Comparison of ENCODE assay signal across 1 cellular context in the genomic region with DNA sequence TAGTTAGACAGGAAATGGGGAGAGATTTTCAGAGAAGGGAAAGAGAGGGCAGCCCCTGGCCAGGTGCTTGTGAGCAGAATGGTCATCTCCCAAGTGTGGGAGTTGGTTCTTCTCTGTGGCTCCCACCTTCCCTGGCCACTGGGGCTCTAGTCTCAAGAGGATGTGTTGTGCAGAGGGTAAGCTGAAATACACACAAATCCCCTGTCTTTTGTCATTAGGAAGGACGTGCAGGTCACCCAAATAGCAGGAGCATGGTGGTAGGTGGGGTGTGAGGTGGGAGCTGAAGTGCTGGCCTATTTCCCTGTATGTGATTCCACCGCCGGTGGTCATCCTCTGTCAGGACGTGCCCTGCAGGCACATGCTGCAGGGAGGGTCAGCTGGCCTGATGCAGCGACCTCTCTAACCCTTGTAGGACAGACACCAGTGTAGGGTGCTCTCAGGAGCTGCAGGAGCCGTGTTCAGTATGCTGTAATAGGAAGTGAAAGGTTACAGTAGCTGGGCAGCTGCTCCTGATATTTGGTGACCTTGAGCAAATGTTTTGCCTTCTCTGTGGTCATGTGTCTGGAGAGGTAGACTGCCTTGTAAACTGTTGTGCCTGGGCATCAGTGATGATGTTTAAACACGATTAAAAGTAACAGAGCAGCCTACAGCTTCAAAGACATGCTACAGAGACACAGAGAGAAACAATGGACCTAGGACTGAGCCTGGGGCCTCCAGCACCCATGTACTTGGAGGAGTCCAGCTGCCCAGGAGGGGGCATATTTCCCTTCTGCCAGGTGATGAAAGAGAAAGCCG.
A peak's percentile ranks its signal among the peaks of the same experiment; 100 is the strongest.
TF ChIP-seq lines count a peak whose summit lies in the region.

No MANE protein-coding gene starts in this region.

TF ChIP-seq in HepG2, 621 proteins besides CTCF, POLR2A, EP300 and RAD21 (continued from another document and continues in another):
- TF ChIP-seq REST (IDR thresholded peaks at IDR 0.05; ENCODE audit: borderline replicate concordance in 1 of 2, low read depth in 1 of 2, low read length in 2 of 2), result no peak; a peak in 1 of 4 replicates
- TF ChIP-seq, protein P1, sequence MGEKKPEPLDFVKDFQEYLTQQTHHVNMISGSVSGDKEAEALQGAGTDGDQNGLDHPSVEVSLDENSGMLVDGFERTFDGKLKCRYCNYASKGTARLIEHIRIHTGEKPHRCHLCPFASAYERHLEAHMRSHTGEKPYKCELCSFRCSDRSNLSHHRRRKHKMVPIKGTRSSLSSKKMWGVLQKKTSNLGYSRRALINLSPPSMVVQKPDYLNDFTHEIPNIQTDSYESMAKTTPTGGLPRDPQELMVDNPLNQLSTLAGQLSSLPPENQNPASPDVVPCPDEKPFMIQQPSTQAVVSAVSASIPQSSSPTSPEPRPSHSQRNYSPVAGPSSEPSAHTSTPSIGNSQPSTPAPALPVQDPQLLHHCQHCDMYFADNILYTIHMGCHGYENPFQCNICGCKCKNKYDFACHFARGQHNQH (CRISPR knock-in tag; IDR thresholded peaks at IDR 0.05), result peak; percentile 93
- peak; percentile 81 for TF ChIP-seq TEAD3 (CRISPR knock-in tag; optimal IDR thresholded peaks at IDR 0.05; ENCODE audit: borderline replicate concordance)
- TF ChIP-seq, protein P2, sequence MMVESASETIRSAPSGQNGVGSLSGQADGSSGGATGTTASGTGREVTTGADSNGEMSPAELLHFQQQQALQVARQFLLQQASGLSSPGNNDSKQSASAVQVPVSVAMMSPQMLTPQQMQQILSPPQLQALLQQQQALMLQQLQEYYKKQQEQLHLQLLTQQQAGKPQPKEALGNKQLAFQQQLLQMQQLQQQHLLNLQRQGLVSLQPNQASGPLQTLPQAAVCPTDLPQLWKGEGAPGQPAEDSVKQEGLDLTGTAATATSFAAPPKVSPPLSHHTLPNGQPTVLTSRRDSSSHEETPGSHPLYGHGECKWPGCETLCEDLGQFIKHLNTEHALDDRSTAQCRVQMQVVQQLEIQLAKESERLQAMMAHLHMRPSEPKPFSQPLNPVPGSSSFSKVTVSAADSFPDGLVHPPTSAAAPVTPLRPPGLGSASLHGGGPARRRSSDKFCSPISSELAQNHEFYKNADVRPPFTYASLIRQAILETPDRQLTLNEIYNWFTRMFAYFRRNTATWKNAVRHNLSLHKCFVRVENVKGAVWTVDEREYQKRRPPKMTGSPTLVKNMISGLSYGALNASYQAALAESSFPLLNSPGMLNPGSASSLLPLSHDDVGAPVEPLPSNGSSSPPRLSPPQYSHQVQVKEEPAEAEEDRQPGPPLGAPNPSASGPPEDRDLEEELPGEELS (CRISPR knock-in tag; IDR thresholded peaks at IDR 0.05), result peak; percentile 84
- TF ChIP-seq ZKSCAN1 (IDR thresholded peaks at IDR 0.05; ENCODE audit: low read length), result no peak
- TF ChIP-seq, protein P3, sequence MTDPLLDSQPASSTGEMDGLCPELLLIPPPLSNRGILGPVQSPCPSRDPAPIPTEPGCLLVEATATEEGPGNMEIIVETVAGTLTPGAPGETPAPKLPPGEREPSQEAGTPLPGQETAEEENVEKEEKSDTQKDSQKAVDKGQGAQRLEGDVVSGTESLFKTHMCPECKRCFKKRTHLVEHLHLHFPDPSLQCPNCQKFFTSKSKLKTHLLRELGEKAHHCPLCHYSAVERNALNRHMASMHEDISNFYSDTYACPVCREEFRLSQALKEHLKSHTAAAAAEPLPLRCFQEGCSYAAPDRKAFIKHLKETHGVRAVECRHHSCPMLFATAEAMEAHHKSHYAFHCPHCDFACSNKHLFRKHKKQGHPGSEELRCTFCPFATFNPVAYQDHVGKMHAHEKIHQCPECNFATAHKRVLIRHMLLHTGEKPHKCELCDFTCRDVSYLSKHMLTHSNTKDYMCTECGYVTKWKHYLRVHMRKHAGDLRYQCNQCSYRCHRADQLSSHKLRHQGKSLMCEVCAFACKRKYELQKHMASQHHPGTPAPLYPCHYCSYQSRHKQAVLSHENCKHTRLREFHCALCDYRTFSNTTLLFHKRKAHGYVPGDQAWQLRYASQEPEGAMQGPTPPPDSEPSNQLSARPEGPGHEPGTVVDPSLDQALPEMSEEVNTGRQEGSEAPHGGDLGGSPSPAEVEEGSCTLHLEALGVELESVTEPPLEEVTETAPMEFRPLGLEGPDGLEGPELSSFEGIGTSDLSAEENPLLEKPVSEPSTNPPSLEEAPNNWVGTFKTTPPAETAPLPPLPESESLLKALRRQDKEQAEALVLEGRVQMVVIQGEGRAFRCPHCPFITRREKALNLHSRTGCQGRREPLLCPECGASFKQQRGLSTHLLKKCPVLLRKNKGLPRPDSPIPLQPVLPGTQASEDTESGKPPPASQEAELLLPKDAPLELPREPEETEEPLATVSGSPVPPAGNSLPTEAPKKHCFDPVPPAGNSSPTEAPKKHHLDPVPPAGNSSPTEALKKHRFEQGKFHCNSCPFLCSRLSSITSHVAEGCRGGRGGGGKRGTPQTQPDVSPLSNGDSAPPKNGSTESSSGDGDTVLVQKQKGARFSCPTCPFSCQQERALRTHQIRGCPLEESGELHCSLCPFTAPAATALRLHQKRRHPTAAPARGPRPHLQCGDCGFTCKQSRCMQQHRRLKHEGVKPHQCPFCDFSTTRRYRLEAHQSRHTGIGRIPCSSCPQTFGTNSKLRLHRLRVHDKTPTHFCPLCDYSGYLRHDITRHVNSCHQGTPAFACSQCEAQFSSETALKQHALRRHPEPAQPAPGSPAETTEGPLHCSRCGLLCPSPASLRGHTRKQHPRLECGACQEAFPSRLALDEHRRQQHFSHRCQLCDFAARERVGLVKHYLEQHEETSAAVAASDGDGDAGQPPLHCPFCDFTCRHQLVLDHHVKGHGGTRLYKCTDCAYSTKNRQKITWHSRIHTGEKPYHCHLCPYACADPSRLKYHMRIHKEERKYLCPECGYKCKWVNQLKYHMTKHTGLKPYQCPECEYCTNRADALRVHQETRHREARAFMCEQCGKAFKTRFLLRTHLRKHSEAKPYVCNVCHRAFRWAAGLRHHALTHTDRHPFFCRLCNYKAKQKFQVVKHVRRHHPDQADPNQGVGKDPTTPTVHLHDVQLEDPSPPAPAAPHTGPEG (CRISPR knock-in tag; IDR thresholded peaks at IDR 0.05), result no peak
- TF ChIP-seq MTA3 (CRISPR knock-in tag; IDR thresholded peaks at IDR 0.05), result no peak
- TF ChIP-seq, protein P4, sequence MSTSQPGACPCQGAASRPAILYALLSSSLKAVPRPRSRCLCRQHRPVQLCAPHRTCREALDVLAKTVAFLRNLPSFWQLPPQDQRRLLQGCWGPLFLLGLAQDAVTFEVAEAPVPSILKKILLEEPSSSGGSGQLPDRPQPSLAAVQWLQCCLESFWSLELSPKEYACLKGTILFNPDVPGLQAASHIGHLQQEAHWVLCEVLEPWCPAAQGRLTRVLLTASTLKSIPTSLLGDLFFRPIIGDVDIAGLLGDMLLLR (CRISPR knock-in tag; IDR thresholded peaks at IDR 0.05), result no peak
- TF ChIP-seq MYC (CRISPR knock-in tag; IDR thresholded peaks at IDR 0.05; ENCODE audit: borderline replicate concordance), result peak; percentile 82
- TF ChIP-seq PAF1 (CRISPR knock-in tag; IDR thresholded peaks at IDR 0.05), result no peak
- TF ChIP-seq FOXA1 (IDR thresholded peaks at IDR 0.05), result no peak
- TF ChIP-seq FOXA1 (CRISPR knock-in tag; IDR thresholded peaks at IDR 0.05), result peak; percentile 59
- TF ChIP-seq, protein P5, sequence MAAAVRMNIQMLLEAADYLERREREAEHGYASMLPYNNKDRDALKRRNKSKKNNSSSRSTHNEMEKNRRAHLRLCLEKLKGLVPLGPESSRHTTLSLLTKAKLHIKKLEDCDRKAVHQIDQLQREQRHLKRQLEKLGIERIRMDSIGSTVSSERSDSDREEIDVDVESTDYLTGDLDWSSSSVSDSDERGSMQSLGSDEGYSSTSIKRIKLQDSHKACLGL (CRISPR knock-in tag; IDR thresholded peaks at IDR 0.05), result no peak
- no peak for TF ChIP-seq RAD51 (IDR thresholded peaks at IDR 0.05; ENCODE audit: borderline replicate concordance)
- TF ChIP-seq ZNF629 (CRISPR knock-in tag; conservative IDR thresholded peaks at IDR 0.05), result no peak; the same call in 1 of the 2 replicates
- TF ChIP-seq, protein P6, sequence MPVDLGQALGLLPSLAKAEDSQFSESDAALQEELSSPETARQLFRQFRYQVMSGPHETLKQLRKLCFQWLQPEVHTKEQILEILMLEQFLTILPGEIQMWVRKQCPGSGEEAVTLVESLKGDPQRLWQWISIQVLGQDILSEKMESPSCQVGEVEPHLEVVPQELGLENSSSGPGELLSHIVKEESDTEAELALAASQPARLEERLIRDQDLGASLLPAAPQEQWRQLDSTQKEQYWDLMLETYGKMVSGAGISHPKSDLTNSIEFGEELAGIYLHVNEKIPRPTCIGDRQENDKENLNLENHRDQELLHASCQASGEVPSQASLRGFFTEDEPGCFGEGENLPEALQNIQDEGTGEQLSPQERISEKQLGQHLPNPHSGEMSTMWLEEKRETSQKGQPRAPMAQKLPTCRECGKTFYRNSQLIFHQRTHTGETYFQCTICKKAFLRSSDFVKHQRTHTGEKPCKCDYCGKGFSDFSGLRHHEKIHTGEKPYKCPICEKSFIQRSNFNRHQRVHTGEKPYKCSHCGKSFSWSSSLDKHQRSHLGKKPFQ (CRISPR knock-in tag; IDR thresholded peaks at IDR 0.05; ENCODE audit: insufficient replicate concordance), result no peak
- no peak for TF ChIP-seq CENPBD1 (CRISPR knock-in tag; IDR thresholded peaks at IDR 0.05; ENCODE audit: borderline replicate concordance, low read depth)
- TF ChIP-seq SSRP1 (CRISPR knock-in tag; IDR thresholded peaks at IDR 0.05), result 0 out of 2 replicates have a peak, but pooled peaks have one; percentile 25
- TF ChIP-seq, protein P7, sequence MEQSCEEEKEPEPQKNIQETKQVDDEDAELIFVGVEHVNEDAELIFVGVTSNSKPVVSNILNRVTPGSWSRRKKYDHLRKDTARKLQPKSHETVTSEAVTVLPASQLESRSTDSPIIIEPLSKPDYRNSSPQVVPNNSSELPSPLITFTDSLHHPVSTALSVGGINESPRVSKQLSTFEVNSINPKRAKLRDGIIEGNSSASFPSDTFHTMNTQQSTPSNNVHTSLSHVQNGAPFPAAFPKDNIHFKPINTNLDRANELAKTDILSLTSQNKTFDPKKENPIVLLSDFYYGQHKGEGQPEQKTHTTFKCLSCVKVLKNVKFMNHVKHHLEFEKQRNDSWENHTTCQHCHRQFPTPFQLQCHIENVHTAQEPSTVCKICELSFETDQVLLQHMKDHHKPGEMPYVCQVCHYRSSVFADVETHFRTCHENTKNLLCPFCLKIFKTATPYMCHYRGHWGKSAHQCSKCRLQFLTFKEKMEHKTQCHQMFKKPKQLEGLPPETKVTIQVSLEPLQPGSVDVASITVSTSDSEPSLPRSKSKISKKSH (CRISPR knock-in tag; IDR thresholded peaks at IDR 0.05; ENCODE audit: borderline replicate concordance), result 0 out of 2 replicates have a peak, but pooled peaks have one; percentile 36
- TF ChIP-seq PHF21A (CRISPR knock-in tag; IDR thresholded peaks at IDR 0.05), result peak; percentile 54; the same call in 1 of the 2 replicates
- no peak for TF ChIP-seq JDP2 (CRISPR knock-in tag; IDR thresholded peaks at IDR 0.05; ENCODE audit: borderline replicate concordance)
- no peak for TF ChIP-seq ZEB1 (IDR thresholded peaks at IDR 0.05; ENCODE audit: insufficient replicate concordance, low read depth)
- TF ChIP-seq HCFC1 (IDR thresholded peaks at IDR 0.05; ENCODE audit: low read depth, low read length), result no peak
- no peak for TF ChIP-seq RBM39 (IDR thresholded peaks at IDR 0.05; ENCODE audit: low read depth, low read length, poor library complexity, severe bottlenecking)
- TF ChIP-seq HNRNPLL (IDR thresholded peaks at IDR 0.05; ENCODE audit: low read depth, low read length, poor library complexity, severe bottlenecking), result no peak
- no peak for TF ChIP-seq ZNF317 (CRISPR knock-in tag; IDR thresholded peaks at IDR 0.05)
- peak; percentile 88 for TF ChIP-seq FOXO1 (CRISPR knock-in tag; IDR thresholded peaks at IDR 0.05)
- TF ChIP-seq ELF4 (CRISPR knock-in tag; IDR thresholded peaks at IDR 0.05; ENCODE audit: borderline replicate concordance), result no peak
- TF ChIP-seq HNRNPL (IDR thresholded peaks at IDR 0.05; ENCODE audit: low read depth, low read length), result no peak
- TF ChIP-seq, protein P8, sequence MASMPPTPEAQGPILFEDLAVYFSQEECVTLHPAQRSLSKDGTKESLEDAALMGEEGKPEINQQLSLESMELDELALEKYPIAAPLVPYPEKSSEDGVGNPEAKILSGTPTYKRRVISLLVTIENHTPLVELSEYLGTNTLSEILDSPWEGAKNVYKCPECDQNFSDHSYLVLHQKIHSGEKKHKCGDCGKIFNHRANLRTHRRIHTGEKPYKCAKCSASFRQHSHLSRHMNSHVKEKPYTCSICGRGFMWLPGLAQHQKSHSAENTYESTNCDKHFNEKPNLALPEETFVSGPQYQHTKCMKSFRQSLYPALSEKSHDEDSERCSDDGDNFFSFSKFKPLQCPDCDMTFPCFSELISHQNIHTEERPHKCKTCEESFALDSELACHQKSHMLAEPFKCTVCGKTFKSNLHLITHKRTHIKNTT (CRISPR knock-in tag; IDR thresholded peaks at IDR 0.05), result no peak
- TF ChIP-seq CEBPG (CRISPR knock-in tag; IDR thresholded peaks at IDR 0.05), result peak; percentile 77
- no peak for TF ChIP-seq NPAS2 (CRISPR knock-in tag; IDR thresholded peaks at IDR 0.05; ENCODE audit: borderline replicate concordance)
- no peak for TF ChIP-seq SRSF4 (IDR thresholded peaks at IDR 0.05; ENCODE audit: low read depth, low read length, poor library complexity, severe bottlenecking)
- no peak for TF ChIP-seq JUND (CRISPR knock-in tag; IDR thresholded peaks at IDR 0.05)
- TF ChIP-seq STAG1 (CRISPR knock-in tag; IDR thresholded peaks at IDR 0.05), result peak; percentile 21; the same call in 1 of the 2 replicates
- TF ChIP-seq ZNF256 (CRISPR knock-in tag; conservative IDR thresholded peaks at IDR 0.05), result no peak
